ENCODE assay signal across 38 cellular contexts in the genomic region with DNA sequence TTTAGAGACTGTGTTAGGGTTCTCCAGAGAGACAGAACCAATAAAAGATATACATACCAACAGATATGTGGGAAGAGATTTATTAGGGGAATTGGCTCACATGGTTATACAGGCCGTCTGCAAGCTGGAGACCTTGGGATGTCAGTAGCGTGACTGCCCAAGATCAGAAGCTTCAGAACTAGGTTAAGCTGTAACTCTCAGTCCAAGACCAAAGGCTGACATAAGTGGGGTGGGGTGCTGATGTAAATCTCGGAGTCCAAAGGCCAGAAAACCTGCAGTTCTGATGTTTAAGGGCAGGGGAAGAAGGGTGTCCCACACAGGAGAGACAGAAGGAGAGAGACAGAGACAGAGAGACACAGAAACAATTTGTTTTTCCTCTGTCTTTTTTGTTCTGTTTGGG. TPM values are rescaled to one million over a fixed set of nuclear protein-coding genes. Genes with fewer than 3 reads are reported as not detected.
"Had no signal": no experiment of that assay in that cellular context is flagged by ENCODE, and none has a peak within 500 bp of the region (broad histone marks: within the 10 kb centered on the region; RNA-seq: fewer than 3 reads in every experiment).

No MANE protein-coding gene starts in this region.

- DNase-seq: activated B cell treated with CpG ODN at 0.5 μM for 24 hours; activated CD4-positive, alpha-beta memory T cell treated with anti-CD3 and anti-CD28 coated beads for 36 hours; activated CD4-positive, alpha-beta T cell treated with anti-CD3 and anti-CD28 coated beads for 4 hours; activated CD4-positive, alpha-beta T cell treated with anti-CD3 and anti-CD28 coated beads, Interleukin-2, amount 10 ng/mL, durations not matched to agents 24 days and 14 days; activated CD4-positive, alpha-beta T cell treated with anti-CD3 and anti-CD28 coated beads, Interleukin-2, amount 50 U/mL, for 1 hour; activated CD4-positive, alpha-beta T cell treated with anti-CD3 and anti-CD28 coated beads, Interleukin-2, amount 50 U/mL, for 4 hours; activated CD4-positive, CD25-positive, alpha-beta regulatory T cell treated with anti-CD3 and anti-CD28 coated beads, Interleukin-2, amount 50 U/mL, for 72 hours; activated CD8-positive, alpha-beta memory T cell treated with anti-CD3 and anti-CD28 coated beads, Interleukin-2, amount 50 U/mL, for 4 hours; activated CD8-positive, alpha-beta T cell treated with anti-CD3 and anti-CD28 coated beads for 36 hours; activated effector memory CD4-positive, alpha-beta T cell treated with Interleukin-2 at 50 U/mL for 16 hours; activated gamma-delta T cell treated with Interleukin-2 at 50 U/mL for 16 hours; activated naive CD4-positive, alpha-beta T cell; activated naive CD4-positive, alpha-beta T cell treated with anti-CD3 and anti-CD28 coated beads for 36 hours; activated naive CD4-positive, alpha-beta T cell treated with anti-CD3 and anti-CD28 coated beads, Interleukin-2, amount 50 U/mL, for 16 hours; activated naive CD8-positive, alpha-beta T cell treated with anti-CD3 and anti-CD28 coated beads for 36 hours; activated T-cell treated with anti-CD3 and anti-CD28 coated beads for 4 hours; activated T-cell treated with anti-CD3 and anti-CD28 coated beads, Interleukin-2, amount 50 U/mL, for 1 hour; activated T-cell treated with anti-CD3 and anti-CD28 coated beads, Interleukin-2, amount 50 U/mL, for 48 hours; amniotic stem cell; aorta; body of pancreas; brain microvascular endothelial cell; central memory CD4-positive, alpha-beta T cell; SW 1271; T-helper 1 cell; T-helper 2 cell; T-helper 9 cell had no signal

- FAIRE-seq: astrocyte, TTC549 had no signal

- H3K9me3 ChIP-seq: body of pancreas had no signal

- H3K36me3 ChIP-seq: adrenal gland, brain microvascular endothelial cell, breast epithelium had no signal

- H3K36me3 Mint-ChIP-seq: activated CD4-positive, alpha-beta memory T cell treated with anti-CD3 and anti-CD28 coated beads for 36 hours; activated naive CD4-positive, alpha-beta T cell treated with anti-CD3 and anti-CD28 coated beads, Interleukin-2, amount 50 U/mL, for 72 hours; activated naive CD8-positive, alpha-beta T cell treated with anti-CD3 and anti-CD28 coated beads for 36 hours had no signal

- H3K27ac Mint-ChIP-seq: activated B cell treated with CpG ODN at 0.5 μM for 24 hours; activated CD4-positive, alpha-beta memory T cell treated with anti-CD3 and anti-CD28 coated beads for 36 hours; activated CD4-positive, alpha-beta T cell treated with anti-CD3 and anti-CD28 coated beads, Interleukin-2, amount 10 ng/mL, durations not matched to agents 24 days and 14 days; activated CD8-positive, alpha-beta T cell treated with anti-CD3 and anti-CD28 coated beads for 36 hours; activated naive CD4-positive, alpha-beta T cell treated with anti-CD3 and anti-CD28 coated beads for 36 hours; activated naive CD4-positive, alpha-beta T cell treated with anti-CD3 and anti-CD28 coated beads, Interleukin-2, amount 50 U/mL, for 72 hours; activated naive CD8-positive, alpha-beta T cell treated with anti-CD3 and anti-CD28 coated beads for 36 hours; activated T-helper 2 cell treated with anti-CD3 and anti-CD28 coated beads, Interferon-gamma antibody, Interleukin-2, Interleukin-4, amounts not matched to agents 10 μg/mL and 5 μg/mL and 100 μg/mL, durations not matched to agents 14 hours and 24 hours and 36 hours; T-helper 1 cell treated with Interleukin-12 subunit alpha and Interleukin-12 subunit beta and Interleukin-4 antibody, amounts not matched to agents 30 μg/mL and 1 μg/mL, for 36 hours; T-helper 2 cell treated with Interferon-gamma antibody and Interleukin-4, amounts not matched to agents 5 μg/mL and 100 μg/mL, for 36 hours had no signal

- H3K4me1 ChIP-seq: breast epithelium had no signal

- H3K9me3 Mint-ChIP-seq: activated CD4-positive, alpha-beta memory T cell treated with anti-CD3 and anti-CD28 coated beads for 36 hours; activated CD4-positive, alpha-beta T cell treated with anti-CD3 and anti-CD28 coated beads, Interleukin-2, amount 10 ng/mL, durations not matched to agents 24 days and 14 days; activated CD8-positive, alpha-beta T cell treated with anti-CD3 and anti-CD28 coated beads for 36 hours; activated naive CD4-positive, alpha-beta T cell treated with anti-CD3 and anti-CD28 coated beads for 36 hours; activated naive CD4-positive, alpha-beta T cell treated with anti-CD3 and anti-CD28 coated beads, Interleukin-2, amount 50 U/mL, for 72 hours; activated T-helper 2 cell treated with anti-CD3 and anti-CD28 coated beads, Interferon-gamma antibody, Interleukin-2, Interleukin-4, amounts not matched to agents 10 μg/mL and 5 μg/mL and 100 μg/mL, durations not matched to agents 14 hours and 24 hours and 36 hours; T-helper 1 cell treated with Interleukin-12 subunit alpha and Interleukin-12 subunit beta and Interleukin-4 antibody, amounts not matched to agents 30 μg/mL and 1 μg/mL, for 36 hours; T-helper 2 cell treated with Interferon-gamma antibody and Interleukin-4, amounts not matched to agents 5 μg/mL and 100 μg/mL, for 36 hours had no signal

- H3K27me3 ChIP-seq: adrenal gland, body of pancreas, brain microvascular endothelial cell had no signal

- H3K27ac ChIP-seq: body of pancreas, brain microvascular endothelial cell, breast epithelium, VCaP had no signal

- H3K4me1 Mint-ChIP-seq: activated CD4-positive, alpha-beta T cell treated with anti-CD3 and anti-CD28 coated beads, Interleukin-2, amount 10 ng/mL, durations not matched to agents 24 days and 14 days; activated naive CD8-positive, alpha-beta T cell treated with anti-CD3 and anti-CD28 coated beads for 36 hours had no signal

- H3K4me3 Mint-ChIP-seq: activated B cell treated with CpG ODN at 0.5 μM for 24 hours; activated CD4-positive, alpha-beta memory T cell treated with anti-CD3 and anti-CD28 coated beads for 36 hours; activated CD4-positive, alpha-beta T cell treated with anti-CD3 and anti-CD28 coated beads, Interleukin-2, amount 10 ng/mL, durations not matched to agents 24 days and 14 days; activated CD8-positive, alpha-beta T cell treated with anti-CD3 and anti-CD28 coated beads for 36 hours; activated naive CD4-positive, alpha-beta T cell treated with anti-CD3 and anti-CD28 coated beads for 36 hours; activated naive CD8-positive, alpha-beta T cell treated with anti-CD3 and anti-CD28 coated beads for 36 hours; T-helper 1 cell treated with Interleukin-12 subunit alpha and Interleukin-12 subunit beta and Interleukin-4 antibody, amounts not matched to agents 30 μg/mL and 1 μg/mL, for 36 hours; T-helper 2 cell treated with Interferon-gamma antibody and Interleukin-4, amounts not matched to agents 5 μg/mL and 100 μg/mL, for 36 hours had no signal

- H3K4me3 ChIP-seq: adrenal gland, body of pancreas, breast epithelium had no signal

- H3K27me3 Mint-ChIP-seq: activated B cell treated with CpG ODN at 0.5 μM for 24 hours; activated CD4-positive, alpha-beta memory T cell treated with anti-CD3 and anti-CD28 coated beads for 36 hours; activated CD8-positive, alpha-beta T cell treated with anti-CD3 and anti-CD28 coated beads for 36 hours; activated naive CD8-positive, alpha-beta T cell treated with anti-CD3 and anti-CD28 coated beads for 36 hours had no signal

- ATAC-seq: activated CD8-positive, alpha-beta T cell treated with anti-CD3 and anti-CD28 coated beads for 36 hours; activated naive CD4-positive, alpha-beta T cell treated with anti-CD3 and anti-CD28 coated beads, Interleukin-2, amount 50 U/mL, for 72 hours; body of pancreas had no signal

RNA-seq across cellular contexts. Expression of gene CLDN34, which starts 10.5 kb away (rescaled TPM):
- total RNA-seq: activated B cell treated with CpG ODN at 0.5 μM for 24 hours; activated CD4-positive, alpha-beta memory T cell treated with anti-CD3 and anti-CD28 coated beads for 36 hours; activated CD4-positive, alpha-beta T cell treated with anti-CD3 and anti-CD28 coated beads, Interleukin-2, amount 10 ng/mL, durations not matched to agents 24 days and 14 days; activated CD8-positive, alpha-beta memory T cell treated with anti-CD3 and anti-CD28 coated beads for 36 hours; activated CD8-positive, alpha-beta T cell treated with anti-CD3 and anti-CD28 coated beads for 36 hours; activated naive CD4-positive, alpha-beta T cell treated with anti-CD3 and anti-CD28 coated beads for 36 hours; activated naive CD4-positive, alpha-beta T cell treated with anti-CD3 and anti-CD28 coated beads, Interleukin-2, amount 50 U/mL, for 72 hours; activated naive CD8-positive, alpha-beta T cell treated with anti-CD3 and anti-CD28 coated beads for 36 hours; activated T-helper 2 cell treated with anti-CD3 and anti-CD28 coated beads, Interferon-gamma antibody, Interleukin-2, Interleukin-4, amounts not matched to agents 10 μg/mL and 5 μg/mL and 100 μg/mL, durations not matched to agents 14 hours and 24 hours and 36 hours; cardiac septum had no signal
- polyA plus RNA-seq: aorta had no signal
